Comparison of ENCODE assay signal across 31 cellular contexts in the genomic region with DNA sequence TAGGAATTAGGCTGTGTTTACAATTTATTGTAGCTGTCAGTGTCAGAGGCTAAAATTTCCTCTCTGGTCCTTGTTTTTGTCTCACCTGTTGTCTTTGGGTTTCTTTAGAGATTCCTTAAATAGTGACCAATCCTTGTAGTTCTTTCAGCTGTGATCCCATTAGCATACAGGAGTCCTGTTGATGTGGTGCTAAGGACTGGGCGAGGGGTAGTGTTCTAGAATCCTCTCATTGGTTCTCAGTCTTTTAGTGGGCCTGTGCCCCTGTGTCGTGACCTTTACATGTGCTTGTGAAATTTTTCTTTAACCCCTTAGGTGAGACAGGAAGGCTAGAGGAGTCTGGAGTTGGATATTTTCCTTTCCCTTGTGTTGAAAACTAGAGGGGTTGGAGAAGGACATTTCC.
"Had no signal": no experiment of that assay in that cellular context is flagged by ENCODE, and none has a peak within 500 bp of the region (broad histone marks: within the 10 kb centered on the region; RNA-seq: fewer than 3 reads in every experiment).

No MANE protein-coding gene starts in this region.

- H3K36me3 Mint-ChIP-seq: activated CD4-positive, alpha-beta memory T cell treated with anti-CD3 and anti-CD28 coated beads for 36 hours; activated CD8-positive, alpha-beta memory T cell treated with anti-CD3 and anti-CD28 coated beads, Interleukin-2, amount 10 ng/mL, durations not matched to agents 7 days and 5 days; activated naive CD8-positive, alpha-beta T cell treated with anti-CD3 and anti-CD28 coated beads for 36 hours had no signal

- H3K4me1 ChIP-seq: colonic mucosa had no signal

- H3K4me3 ChIP-seq: adrenal gland, body of pancreas, colonic mucosa, dorsolateral prefrontal cortex had no signal

- H3K27ac ChIP-seq: adrenal gland, body of pancreas, colonic mucosa, dorsolateral prefrontal cortex had no signal

- ATAC-seq: activated CD8-positive, alpha-beta memory T cell treated with anti-CD3 and anti-CD28 coated beads, Interleukin-2, amount 10 ng/mL, durations not matched to agents 7 days and 5 days; activated naive CD8-positive, alpha-beta T cell treated with anti-CD3 and anti-CD28 coated beads, Interleukin-2, amount 50 U/mL, for 24 hours; activated T-cell treated with anti-CD3 and anti-CD28 coated beads, Interleukin-2, amount 50 U/mL, for 72 hours; body of pancreas; effector memory CD8-positive, alpha-beta T cell; esophagus mucosa had no signal

- H3K4me3 Mint-ChIP-seq: activated CD4-positive, alpha-beta memory T cell treated with anti-CD3 and anti-CD28 coated beads for 36 hours; activated CD8-positive, alpha-beta memory T cell treated with anti-CD3 and anti-CD28 coated beads, Interleukin-2, amount 10 ng/mL, durations not matched to agents 7 days and 5 days; activated naive CD4-positive, alpha-beta T cell treated with anti-CD3 and anti-CD28 coated beads for 36 hours; activated naive CD4-positive, alpha-beta T cell treated with anti-CD3 and anti-CD28 coated beads, Interleukin-2, amount 50 U/mL, for 24 hours; activated naive CD8-positive, alpha-beta T cell treated with anti-CD3 and anti-CD28 coated beads for 36 hours; activated naive CD8-positive, alpha-beta T cell treated with anti-CD3 and anti-CD28 coated beads, Interleukin-2, amount 50 U/mL, for 24 hours; activated T-cell treated with anti-CD3 and anti-CD28 coated beads, Interleukin-2, amount 50 U/mL, for 24 hours; activated T-cell treated with anti-CD3 and anti-CD28 coated beads, Interleukin-2, amount 50 U/mL, for 72 hours; dendritic cell treated with granulocyte-macrophage colony-stimulating factor and Interleukin-4, amounts not matched to agents 40 ng/mL and 50 ng/mL, for 4 days; effector memory CD8-positive, alpha-beta T cell had no signal

- H3K9me3 ChIP-seq: colonic mucosa had no signal

- FAIRE-seq: endometrium, frontal cortex had no signal

- H3K27ac Mint-ChIP-seq: activated CD4-positive, alpha-beta memory T cell treated with anti-CD3 and anti-CD28 coated beads for 36 hours; activated CD8-positive, alpha-beta memory T cell treated with anti-CD3 and anti-CD28 coated beads, Interleukin-2, amount 10 ng/mL, durations not matched to agents 7 days and 5 days; activated naive CD4-positive, alpha-beta T cell treated with anti-CD3 and anti-CD28 coated beads for 36 hours; activated naive CD4-positive, alpha-beta T cell treated with anti-CD3 and anti-CD28 coated beads, Interleukin-2, amount 50 U/mL, for 24 hours; activated naive CD8-positive, alpha-beta T cell treated with anti-CD3 and anti-CD28 coated beads for 36 hours; activated naive CD8-positive, alpha-beta T cell treated with anti-CD3 and anti-CD28 coated beads, Interleukin-2, amount 50 U/mL, for 24 hours; activated T-cell treated with anti-CD3 and anti-CD28 coated beads, Interleukin-2, amount 50 U/mL, for 24 hours; activated T-cell treated with anti-CD3 and anti-CD28 coated beads, Interleukin-2, amount 50 U/mL, for 72 hours; dendritic cell treated with granulocyte-macrophage colony-stimulating factor and Interleukin-4, amounts not matched to agents 40 ng/mL and 50 ng/mL, for 4 days; effector memory CD8-positive, alpha-beta T cell had no signal

- H3K27me3 ChIP-seq: adrenal gland, body of pancreas, colonic mucosa, dorsolateral prefrontal cortex had no signal

- H3K27me3 Mint-ChIP-seq: activated CD4-positive, alpha-beta memory T cell treated with anti-CD3 and anti-CD28 coated beads for 36 hours; activated naive CD8-positive, alpha-beta T cell treated with anti-CD3 and anti-CD28 coated beads for 36 hours; activated T-cell treated with anti-CD3 and anti-CD28 coated beads, Interleukin-2, amount 50 U/mL, for 24 hours; dendritic cell treated with granulocyte-macrophage colony-stimulating factor and Interleukin-4, amounts not matched to agents 40 ng/mL and 50 ng/mL, for 4 days had no signal

- H3K4me1 Mint-ChIP-seq: activated CD8-positive, alpha-beta memory T cell treated with anti-CD3 and anti-CD28 coated beads, Interleukin-2, amount 10 ng/mL, durations not matched to agents 7 days and 5 days; activated naive CD4-positive, alpha-beta T cell treated with anti-CD3 and anti-CD28 coated beads, Interleukin-2, amount 50 U/mL, for 24 hours; activated naive CD8-positive, alpha-beta T cell treated with anti-CD3 and anti-CD28 coated beads for 36 hours; activated naive CD8-positive, alpha-beta T cell treated with anti-CD3 and anti-CD28 coated beads, Interleukin-2, amount 50 U/mL, for 24 hours had no signal

- H3K36me3 ChIP-seq: adrenal gland, colonic mucosa had no signal

- DNase-seq: activated CD4-positive, alpha-beta memory T cell treated with anti-CD3 and anti-CD28 coated beads for 36 hours; activated CD4-positive, alpha-beta T cell treated with anti-CD3 and anti-CD28 coated beads for 1 hour; activated CD4-positive, alpha-beta T cell treated with anti-CD3 and anti-CD28 coated beads for 4 hours; activated CD4-positive, alpha-beta T cell treated with anti-CD3 and anti-CD28 coated beads, Interleukin-2, amount 50 U/mL, for 1 hour; activated CD8-positive, alpha-beta memory T cell treated with anti-CD3 and anti-CD28 coated beads, Interleukin-2, amount 10 ng/mL, durations not matched to agents 7 days and 5 days; activated CD8-positive, alpha-beta memory T cell treated with anti-CD3 and anti-CD28 coated beads, Interleukin-2, amount 50 U/mL, for 4 hours; activated effector memory CD4-positive, alpha-beta T cell treated with Interleukin-2 at 50 U/mL for 16 hours; activated naive CD4-positive, alpha-beta T cell treated with anti-CD3 and anti-CD28 coated beads for 36 hours; activated naive CD8-positive, alpha-beta T cell treated with anti-CD3 and anti-CD28 coated beads for 36 hours; activated naive CD8-positive, alpha-beta T cell treated with anti-CD3 and anti-CD28 coated beads, Interleukin-2, amount 50 U/mL, for 24 hours; activated T-cell treated with anti-CD3 and anti-CD28 coated beads for 4 hours; activated T-cell treated with anti-CD3 and anti-CD28 coated beads, Interleukin-2, amount 50 U/mL, for 24 hours; activated T-cell treated with anti-CD3 and anti-CD28 coated beads, Interleukin-2, amount 50 U/mL, for 72 hours; adrenal gland; amygdala; aorta; body of pancreas; caudate nucleus; colonic mucosa; dorsolateral prefrontal cortex; effector CD4-positive, alpha-beta T cell; effector memory CD8-positive, alpha-beta T cell; foreskin fibroblast; head of caudate nucleus; hippocampal formation; T-helper 2 cell had no signal
